In genomic region chr20:25390538-25391528, GRCh38 we compare ENCODE assay signal across 8 cellular contexts. TPM values are rescaled to one million over a fixed set of nuclear protein-coding genes. Genes with fewer than 3 reads are reported as not detected.
A peak's percentile ranks its signal among the peaks of the same experiment; 100 is the strongest.
DNase-seq lines count a peak whose midpoint lies in the region; FAIRE-seq and TF ChIP-seq lines count a peak whose summit lies in the region.

TSS of gene ABHD12 (minus strand) at chr20:25390835. CDS start at chr20:25390703, 132 bp downstream.

- no peaks in the 10 kb centered on the region; the same call in 1 of the 2 replicates for H3K27me3 Mint-ChIP-seq in HFFc6 (ENCODE audit: insufficient read depth)

- FAIRE-seq in frontal cortex (lab: Jason Lieb, UNC): no peak

- H4K91ac ChIP-seq in neuronal stem cell (ENCODE audit: low read depth, low read length, poor library complexity): no peak within 1 kb of the TSS

- peak within 1 kb of the TSS; percentile 88 for H2AK5ac ChIP-seq in neuronal stem cell (ENCODE audit: low read depth, low read length)

- peaks cover 5% of the 10 kb centered on the region for H3K79me1 ChIP-seq in neuronal stem cell (ENCODE audit: low read depth, low read length)

- peak within 1 kb of the TSS; percentile 22 for H2BK120ac ChIP-seq in neuronal stem cell (ENCODE audit: low read depth, low read length)

- H2AFZ ChIP-seq in neuronal stem cell (ENCODE audit: low read length): peak within 1 kb of the TSS; percentile 96

- H3K23ac ChIP-seq in neuronal stem cell (ENCODE audit: low read depth, low read length, poor library complexity): peak within 1 kb of the TSS; percentile 95

- no peak within 1 kb of the TSS for H2BK5ac ChIP-seq in neuronal stem cell (ENCODE audit: low read length)

- H3K36me3 ChIP-seq in neuronal stem cell (replicated peaks in 1 of 2; ENCODE audit: control insufficient read depth in 2 of 2, insufficient read depth in 2 of 2, low read length in 2 of 2): peaks cover 3 to 15% of the 10 kb centered on the region in 2 donors
- peaks cover 0 to 3% (median 0%) of the 10 kb centered on the region in 5 donors for H3K36me3 ChIP-seq in subcutaneous abdominal adipose tissue (ENCODE audit: control insufficient read depth in 5 of 5, insufficient read depth in 5 of 5, low read length in 5 of 5)

- H4K8ac ChIP-seq in neuronal stem cell (ENCODE audit: low read depth, low read length): no peak within 1 kb of the TSS

- DNase-seq in GM04504 (ENCODE audit: low read depth) (peak; percentile 93), HFFc6 (peak; percentile 95), NAMALWA (ENCODE audit: low spot score) (peak; percentile 96), SK-MEL-5 (ENCODE audit: low read depth, low spot score) (peak; percentile 96), frontal cortex (ENCODE audit: low spot score in 2 of 2) (peak; percentile 95 to 96), neuronal stem cell (ENCODE audit: low spot score) (peak; percentile 92)
- peak; percentile 95 for DNase-seq in activated naive CD4-positive, alpha-beta T cell treated with Interleukin-2 at 50 U/mL for 16 hours

- peak within 1 kb of the TSS; percentile 89 for H3K14ac ChIP-seq in neuronal stem cell (ENCODE audit: low read length)

- peak within 1 kb of the TSS; percentile 93 for H3K27ac Mint-ChIP-seq in HFFc6

- H3K4me1 ChIP-seq in neuronal stem cell (ENCODE audit: control insufficient read depth in 2 of 2, insufficient read depth in 1 of 2, low read depth in 1 of 2, low read length in 2 of 2): peaks cover 0 to 3% of the 10 kb centered on the region in 2 donors
- peaks cover 0 to 17% (median 16%) of the 10 kb centered on the region in 5 donors for H3K4me1 ChIP-seq in subcutaneous abdominal adipose tissue (ENCODE audit: control insufficient read depth in 5 of 5, insufficient read depth in 5 of 5, low read length in 5 of 5)

- H3K18ac ChIP-seq in neuronal stem cell (ENCODE audit: low read length): peak within 1 kb of the TSS; percentile 97

- WGBS in neuronal stem cell (ENCODE audit: extremely low coverage in 2 of 2, insufficient read length in 2 of 2, insufficient replicate concordance in 1 of 2), 2 donors: no CpG with 5 or more reads among the region's 91 CpGs

- H3K4me1 Mint-ChIP-seq in HFFc6 (ENCODE audit: low read depth): peaks cover 16% of the 10 kb centered on the region

- in situ Hi-C loops in SK-MEL-5 (cut with HindIII; ENCODE audit: low pct_unique_long_range_greater_than_20kb, low sequenced_read_pairs): no loop called here

- H3K9me3 Mint-ChIP-seq in HFFc6: no peaks in the 10 kb centered on the region

- H3K4me2 ChIP-seq in neuronal stem cell (ENCODE audit: insufficient read depth, low read length, poor library complexity, severe bottlenecking): peak within 1 kb of the TSS; percentile 91

- H2BK15ac ChIP-seq in neuronal stem cell (ENCODE audit: low read length): peak within 1 kb of the TSS; percentile 92

- H3K9ac ChIP-seq in neuronal stem cell (ENCODE audit: low read depth, low read length, poor library complexity) (peak within 1 kb of the TSS; percentile 97), subcutaneous abdominal adipose tissue (ENCODE audit: low read length in 5 of 5) (peak within 1 kb of the TSS in 4 of 5 donors; percentile 62 to 73 (median 68))

- H3K9me3 ChIP-seq in neuronal stem cell (replicated peaks in 1 of 2; ENCODE audit: control insufficient read depth in 2 of 2, insufficient read depth in 1 of 2, low read depth in 1 of 2, low read length in 2 of 2) (peaks cover 0 to 5% of the 10 kb centered on the region in 2 donors), subcutaneous abdominal adipose tissue (ENCODE audit: control insufficient read depth in 5 of 5, low read length in 5 of 5) (no peaks in the 10 kb centered on the region)

- H3K4me3 ChIP-seq in neuronal stem cell (ENCODE audit: low read length in 2 of 2) (peak within 1 kb of the TSS; percentile 86 to 100), subcutaneous abdominal adipose tissue (ENCODE audit: low read depth in 1 of 5, low read length in 5 of 5) (peak within 1 kb of the TSS; percentile 70 to 85 (median 76))

- H2BK12ac ChIP-seq in neuronal stem cell (ENCODE audit: low read length): peak within 1 kb of the TSS; percentile 58

- peaks cover 16% of the 10 kb centered on the region for H3K36me3 Mint-ChIP-seq in HFFc6 (ENCODE audit: low read depth)

- H3K4me3 Mint-ChIP-seq in HFFc6: peak within 1 kb of the TSS; percentile 95

- H3K27me3 ChIP-seq in neuronal stem cell (ENCODE audit: control insufficient read depth in 3 of 3, insufficient read depth in 3 of 3, low read depth in 1 of 3, low read length in 3 of 3) (no peaks in the 10 kb centered on the region), subcutaneous abdominal adipose tissue (ENCODE audit: control insufficient read depth in 5 of 5, insufficient read depth in 4 of 5, low read length in 5 of 5) (no peaks in the 10 kb centered on the region)

- H3K4ac ChIP-seq in neuronal stem cell (ENCODE audit: low read length): peak within 1 kb of the TSS; percentile 84

- peak within 1 kb of the TSS; percentile 94 for H3K27ac ChIP-seq in neuronal stem cell (replicated peaks; ENCODE audit: low read length)
- H3K27ac ChIP-seq in subcutaneous abdominal adipose tissue (ENCODE audit: low read depth, low read length): peak within 1 kb of the TSS; percentile 24

- TF ChIP-seq CTCF in HFFc6 (IDR thresholded peaks at IDR 0.05): no peak

RNA-seq across cellular contexts. Expression of gene ABHD12, which starts in this region (rescaled TPM):
- total RNA-seq in HFFc6 (2021; fragmentation: NEBNext Ultra II Directional; extraction: Animal tissue kit (Norgen Biotek cat#: 25700)): 100 to 1,000 TPM in 2 of 6 experiments, 10 to 100 TPM in 4; 87.0 to 103 (median 98.9) TPM
- 50.5 and 56.7 TPM in 2 replicates for total RNA-seq in SK-MEL-5 (2014; rRNA removed; shearing (Covaris generic))
- polyA plus RNA-seq in SK-MEL-5 (2015; cell fraction: cytosol; rRNA removed): 123 and 131 TPM in 2 replicates
- polyA plus RNA-seq in SK-MEL-5 (2015; cell fraction: nucleus; rRNA removed): 31.2 and 36.8 TPM in 2 replicates
- total RNA-seq in frontal cortex: 42.8 TPM
- polyA plus RNA-seq in neuronal stem cell (2013, experiment 1 of 2): 24.8 TPM
- polyA plus RNA-seq in neuronal stem cell (2013, experiment 2 of 2): 27.3 TPM

Comparison
In these comparisons a context has a peak if more than half of its experiments do, and no peak if none do; other contexts are left out.
1. Peak in every context shown above with its lines: DNase-seq, H3K4me3 ChIP-seq and H3K27ac ChIP-seq.